1 cellular context compared by ENCODE assay signal in the genomic region with DNA sequence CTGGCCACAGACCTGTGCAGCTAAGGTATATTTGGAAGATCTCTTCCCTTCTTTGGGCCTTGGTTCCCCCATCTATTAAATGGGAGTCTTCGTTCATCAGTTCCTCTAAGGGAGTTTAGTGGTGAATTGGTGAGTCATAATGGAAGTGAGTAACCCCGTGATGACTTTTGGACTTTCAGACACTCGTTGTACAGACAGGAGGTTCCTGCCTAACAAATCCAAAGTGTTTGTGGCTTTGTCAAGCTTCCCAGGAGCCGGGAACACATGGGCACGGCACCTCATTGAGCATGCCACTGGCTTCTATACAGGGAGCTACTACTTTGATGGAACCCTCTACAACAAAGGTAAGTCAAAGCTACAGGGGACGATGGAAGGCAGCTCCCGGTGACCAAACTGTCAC.
TF ChIP-seq lines count a peak whose summit lies in the region.

No MANE protein-coding gene starts in this region.

TF ChIP-seq in GM23338, 12 proteins besides CTCF, POLR2A, EP300 and RAD21:
- TF ChIP-seq, protein P1, sequence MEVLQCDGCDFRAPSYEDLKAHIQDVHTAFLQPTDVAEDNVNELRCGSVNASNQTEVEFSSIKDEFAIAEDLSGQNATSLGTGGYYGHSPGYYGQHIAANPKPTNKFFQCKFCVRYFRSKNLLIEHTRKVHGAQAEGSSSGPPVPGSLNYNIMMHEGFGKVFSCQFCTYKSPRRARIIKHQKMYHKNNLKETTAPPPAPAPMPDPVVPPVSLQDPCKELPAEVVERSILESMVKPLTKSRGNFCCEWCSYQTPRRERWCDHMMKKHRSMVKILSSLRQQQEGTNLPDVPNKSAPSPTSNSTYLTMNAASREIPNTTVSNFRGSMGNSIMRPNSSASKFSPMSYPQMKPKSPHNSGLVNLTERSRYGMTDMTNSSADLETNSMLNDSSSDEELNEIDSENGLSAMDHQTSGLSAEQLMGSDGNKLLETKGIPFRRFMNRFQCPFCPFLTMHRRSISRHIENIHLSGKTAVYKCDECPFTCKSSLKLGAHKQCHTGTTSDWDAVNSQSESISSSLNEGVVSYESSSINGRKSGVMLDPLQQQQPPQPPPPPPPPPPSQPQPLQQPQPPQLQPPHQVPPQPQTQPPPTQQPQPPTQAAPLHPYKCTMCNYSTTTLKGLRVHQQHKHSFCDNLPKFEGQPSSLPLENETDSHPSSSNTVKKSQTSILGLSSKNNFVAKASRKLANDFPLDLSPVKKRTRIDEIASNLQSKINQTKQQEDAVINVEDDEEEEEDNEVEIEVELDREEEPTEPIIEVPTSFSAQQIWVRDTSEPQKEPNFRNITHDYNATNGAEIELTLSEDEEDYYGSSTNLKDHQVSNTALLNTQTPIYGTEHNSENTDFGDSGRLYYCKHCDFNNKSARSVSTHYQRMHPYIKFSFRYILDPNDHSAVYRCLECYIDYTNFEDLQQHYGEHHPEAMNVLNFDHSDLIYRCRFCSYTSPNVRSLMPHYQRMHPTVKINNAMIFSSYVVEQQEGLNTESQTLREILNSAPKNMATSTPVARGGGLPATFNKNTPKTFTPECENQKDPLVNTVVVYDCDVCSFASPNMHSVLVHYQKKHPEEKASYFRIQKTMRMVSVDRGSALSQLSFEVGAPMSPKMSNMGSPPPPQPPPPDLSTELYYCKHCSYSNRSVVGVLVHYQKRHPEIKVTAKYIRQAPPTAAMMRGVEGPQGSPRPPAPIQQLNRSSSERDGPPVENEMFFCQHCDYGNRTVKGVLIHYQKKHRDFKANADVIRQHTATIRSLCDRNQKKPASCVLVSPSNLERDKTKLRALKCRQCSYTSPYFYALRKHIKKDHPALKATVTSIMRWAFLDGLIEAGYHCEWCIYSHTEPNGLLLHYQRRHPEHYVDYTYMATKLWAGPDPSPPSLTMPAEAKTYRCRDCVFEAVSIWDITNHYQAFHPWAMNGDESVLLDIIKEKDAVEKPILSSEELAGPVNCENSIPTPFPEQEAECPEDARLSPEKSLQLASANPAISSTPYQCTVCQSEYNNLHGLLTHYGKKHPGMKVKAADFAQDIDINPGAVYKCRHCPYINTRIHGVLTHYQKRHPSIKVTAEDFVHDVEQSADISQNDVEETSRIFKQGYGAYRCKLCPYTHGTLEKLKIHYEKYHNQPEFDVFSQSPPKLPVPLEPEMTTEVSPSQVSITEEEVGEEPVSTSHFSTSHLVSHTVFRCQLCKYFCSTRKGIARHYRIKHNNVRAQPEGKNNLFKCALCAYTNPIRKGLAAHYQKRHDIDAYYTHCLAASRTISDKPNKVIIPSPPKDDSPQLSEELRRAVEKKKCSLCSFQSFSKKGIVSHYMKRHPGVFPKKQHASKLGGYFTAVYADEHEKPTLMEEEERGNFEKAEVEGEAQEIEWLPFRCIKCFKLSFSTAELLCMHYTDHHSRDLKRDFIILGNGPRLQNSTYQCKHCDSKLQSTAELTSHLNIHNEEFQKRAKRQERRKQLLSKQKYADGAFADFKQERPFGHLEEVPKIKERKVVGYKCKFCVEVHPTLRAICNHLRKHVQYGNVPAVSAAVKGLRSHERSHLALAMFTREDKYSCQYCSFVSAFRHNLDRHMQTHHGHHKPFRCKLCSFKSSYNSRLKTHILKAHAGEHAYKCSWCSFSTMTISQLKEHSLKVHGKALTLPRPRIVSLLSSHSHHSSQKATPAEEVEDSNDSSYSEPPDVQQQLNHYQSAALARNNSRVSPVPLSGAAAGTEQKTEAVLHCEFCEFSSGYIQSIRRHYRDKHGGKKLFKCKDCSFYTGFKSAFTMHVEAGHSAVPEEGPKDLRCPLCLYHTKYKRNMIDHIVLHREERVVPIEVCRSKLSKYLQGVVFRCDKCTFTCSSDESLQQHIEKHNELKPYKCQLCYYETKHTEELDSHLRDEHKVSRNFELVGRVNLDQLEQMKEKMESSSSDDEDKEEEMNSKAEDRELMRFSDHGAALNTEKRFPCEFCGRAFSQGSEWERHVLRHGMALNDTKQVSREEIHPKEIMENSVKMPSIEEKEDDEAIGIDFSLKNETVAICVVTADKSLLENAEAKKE (CRISPR knock-in tag; IDR thresholded peaks at IDR 0.05), result no peak
- TF ChIP-seq STAT1 (IDR thresholded peaks at IDR 0.05; ENCODE audit: unreplicated experiment), result no peak
- no peak for TF ChIP-seq ETS1 (IDR thresholded peaks at IDR 0.05)
- no peak for TF ChIP-seq ZNF331 (CRISPR knock-in tag; IDR thresholded peaks at IDR 0.05; ENCODE audit: low read depth)
- no peak for TF ChIP-seq CREB1 (CRISPR knock-in tag; IDR thresholded peaks at IDR 0.05; ENCODE audit: low read depth)
- no peak for TF ChIP-seq JUNB (IDR thresholded peaks at IDR 0.05; ENCODE audit: unreplicated experiment)
- no peak for TF ChIP-seq POLR2AphosphoS5 (IDR thresholded peaks at IDR 0.05; ENCODE audit: low read depth)
- no peak for TF ChIP-seq EZH2 (IDR thresholded peaks at IDR 0.05; ENCODE audit: low read depth, unreplicated experiment)
- no peak for TF ChIP-seq REST (IDR thresholded peaks at IDR 0.05; ENCODE audit: unreplicated experiment)
- TF ChIP-seq EZH2phosphoT487 (IDR thresholded peaks at IDR 0.05; ENCODE audit: unreplicated experiment), result no peak
- no peak for TF ChIP-seq ZNF114 (CRISPR knock-in tag; IDR thresholded peaks at IDR 0.05)
